8 cellular contexts compared by ENCODE assay signal in genomic region chr1:51729156-51729823, GRCh38.
DNase-seq lines count a peak whose midpoint lies in the region; ATAC-seq, FAIRE-seq and TF ChIP-seq lines count a peak whose summit lies in the region.

No MANE protein-coding gene starts in this region.

- peak; percentile 68 for TF ChIP-seq POLR2A in GM12891 (IDR thresholded peaks at IDR 0.05; ENCODE audit: low read depth, low read length)
- peak in 1 of 2 donors; percentile 77 for TF ChIP-seq POLR2A in adrenal gland (IDR thresholded peaks at IDR 0.05)
- TF ChIP-seq POLR2A in prostate gland (IDR thresholded peaks at IDR 0.05): peak; percentile 47

- peak; percentile 91 for DNase-seq in GM12891 (ENCODE audit: insufficient read length, low spot score)
- peak; percentile 89 to 95 (median 90) for DNase-seq in NCI-H1417 (lab: John Stamatoyannopoulos, UW)
- peak; percentile 68 to 93 for DNase-seq in SW 1271 (lab: John Stamatoyannopoulos, UW)
- peak; percentile 93 to 98 (median 97) for DNase-seq in adrenal gland
- DNase-seq in left ventricle myocardium superior: peak; percentile 94
- peak; percentile 93 for DNase-seq in prostate gland (ENCODE audit: low spot score)

- H3K4me3 ChIP-seq in adrenal gland: peak overlapping the region; percentile 72 to 86 (median 76)
- peak overlapping the region; percentile 43 to 65 for H3K4me3 ChIP-seq in prostate gland
- H3K4me3 ChIP-seq in urinary bladder (ENCODE audit: low read depth, low read length): peak overlapping the region; percentile 42

- peak; percentile 99 for FAIRE-seq in GM12891 (lab: Jason Lieb, UNC)

- H3K4me1 ChIP-seq in adrenal gland (replicated peaks in 1 of 2): peaks cover 14 to 40% of the 10 kb centered on the region in 2 donors
- H3K4me1 ChIP-seq in prostate gland (replicated peaks): peaks cover 13% of the 10 kb centered on the region
- H3K4me1 ChIP-seq in urinary bladder (ENCODE audit: insufficient read depth): no peaks in the 10 kb centered on the region

- H3K27me3 ChIP-seq in adrenal gland: no peaks in the 10 kb centered on the region
- H3K27me3 ChIP-seq in prostate gland (replicated peaks; ENCODE audit: insufficient read depth): no peaks in the 10 kb centered on the region

- no peaks in the 10 kb centered on the region for H3K36me3 ChIP-seq in adrenal gland (replicated peaks in 1 of 2)
- no peaks in the 10 kb centered on the region for H3K36me3 ChIP-seq in prostate gland
- H3K36me3 ChIP-seq in urinary bladder (ENCODE audit: insufficient read depth): no peaks in the 10 kb centered on the region

- ATAC-seq in HG02763 (IDR thresholded peaks at IDR 0.05; ENCODE audit: unreplicated experiment): peak; percentile 94
- peak; percentile 96 for ATAC-seq in left ventricle myocardium superior

- H3K27ac ChIP-seq in adrenal gland (peak overlapping the region; percentile 9 to 90 (median 77)), prostate gland (peak overlapping the region; percentile 73 to 74), urinary bladder (ENCODE audit: low read depth) (no peak overlapping the region)

- H3K9me3 ChIP-seq in adrenal gland (replicated peaks in 1 of 3) (no peaks in the 10 kb centered on the region), prostate gland (no peaks in the 10 kb centered on the region)

- no peak for TF ChIP-seq CTCF in adrenal gland (IDR thresholded peaks at IDR 0.05)
- TF ChIP-seq CTCF in prostate gland (IDR thresholded peaks at IDR 0.05): no peak

- intact Hi-C loops in adrenal gland (cut with DNase I) (no loop called here), left ventricle myocardium superior (cut with micrococcal nuclease) (no loop called here), prostate gland (cut with DNase I) (no loop called here)

- 0 to 2% (median 1%) methylated on average over 12 to 53 of the region's 53 CpGs for WGBS in adrenal gland, 4 donors
- 2% methylated on average over 40 of the region's 53 CpGs for WGBS in prostate gland
- WGBS in urinary bladder: under 1% methylated on average over 53 of the region's 53 CpGs

TF ChIP-seq in GM12891, 5 proteins besides CTCF, POLR2A, EP300 and RAD21:
- peak; percentile 56; the same call in 1 of the 2 replicates for TF ChIP-seq POLR2AphosphoS5 (IDR thresholded peaks at IDR 0.05; ENCODE audit: low read depth, low read length)
- TF ChIP-seq PAX5 (IDR thresholded peaks at IDR 0.05; ENCODE audit: insufficient read depth, low read length, severe bottlenecking): no peak
- no peak for TF ChIP-seq SPI1 (IDR thresholded peaks at IDR 0.05; ENCODE audit: low read depth, low read length)
- peak; percentile 47; the same call in 1 of the 2 replicates for TF ChIP-seq TAF1 (IDR thresholded peaks at IDR 0.05; ENCODE audit: low read depth, low read length)
- TF ChIP-seq POU2F2 (IDR thresholded peaks at IDR 0.05; ENCODE audit: low read depth, low read length): peak; percentile 66; the same call in 1 of the 2 replicates
